ENCODE assay signal across 1 cellular context in the genomic region with DNA sequence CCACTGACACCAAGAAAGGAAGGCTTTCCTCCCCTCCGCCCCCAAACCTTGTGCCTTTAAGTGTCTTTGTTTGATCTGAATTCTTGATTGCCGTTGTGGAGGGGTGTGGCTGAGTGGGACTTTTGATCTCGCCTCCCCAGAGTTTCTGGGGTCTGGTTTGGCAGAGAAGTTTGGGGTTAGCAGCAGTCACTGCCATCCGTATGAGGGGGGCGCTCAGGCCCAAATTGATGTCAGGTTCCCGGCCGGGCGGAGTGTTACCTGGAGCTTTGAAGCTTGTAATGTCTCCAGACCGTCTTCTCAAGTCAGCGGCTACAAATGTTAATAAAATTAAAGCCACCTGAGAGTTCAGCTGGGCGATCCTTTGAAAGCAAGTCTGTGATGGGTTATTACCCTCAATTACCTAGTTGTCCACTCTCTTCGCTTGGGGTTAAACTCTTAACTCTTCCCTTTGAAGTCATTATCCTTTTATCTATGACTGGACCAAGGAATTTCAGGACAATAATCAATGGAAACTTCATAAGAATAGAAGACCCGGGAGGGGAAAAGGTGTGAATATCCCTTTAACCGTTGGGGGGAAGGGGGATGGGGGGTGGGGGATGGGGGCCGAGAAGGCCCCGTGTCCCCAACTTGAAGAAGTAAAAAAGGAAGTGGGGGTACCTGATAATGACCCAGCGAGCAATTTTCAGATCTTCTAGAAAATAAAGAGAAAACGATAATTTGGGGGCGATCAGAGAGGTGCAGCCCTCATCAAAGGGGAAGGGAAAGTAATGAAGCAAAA.
TF ChIP-seq lines count a peak whose summit lies in the region.

No MANE protein-coding gene starts in this region.

TF ChIP-seq in WTC11, 78 proteins besides CTCF, POLR2A, EP300 and RAD21 (continued from another document):
- TF ChIP-seq, protein P1, sequence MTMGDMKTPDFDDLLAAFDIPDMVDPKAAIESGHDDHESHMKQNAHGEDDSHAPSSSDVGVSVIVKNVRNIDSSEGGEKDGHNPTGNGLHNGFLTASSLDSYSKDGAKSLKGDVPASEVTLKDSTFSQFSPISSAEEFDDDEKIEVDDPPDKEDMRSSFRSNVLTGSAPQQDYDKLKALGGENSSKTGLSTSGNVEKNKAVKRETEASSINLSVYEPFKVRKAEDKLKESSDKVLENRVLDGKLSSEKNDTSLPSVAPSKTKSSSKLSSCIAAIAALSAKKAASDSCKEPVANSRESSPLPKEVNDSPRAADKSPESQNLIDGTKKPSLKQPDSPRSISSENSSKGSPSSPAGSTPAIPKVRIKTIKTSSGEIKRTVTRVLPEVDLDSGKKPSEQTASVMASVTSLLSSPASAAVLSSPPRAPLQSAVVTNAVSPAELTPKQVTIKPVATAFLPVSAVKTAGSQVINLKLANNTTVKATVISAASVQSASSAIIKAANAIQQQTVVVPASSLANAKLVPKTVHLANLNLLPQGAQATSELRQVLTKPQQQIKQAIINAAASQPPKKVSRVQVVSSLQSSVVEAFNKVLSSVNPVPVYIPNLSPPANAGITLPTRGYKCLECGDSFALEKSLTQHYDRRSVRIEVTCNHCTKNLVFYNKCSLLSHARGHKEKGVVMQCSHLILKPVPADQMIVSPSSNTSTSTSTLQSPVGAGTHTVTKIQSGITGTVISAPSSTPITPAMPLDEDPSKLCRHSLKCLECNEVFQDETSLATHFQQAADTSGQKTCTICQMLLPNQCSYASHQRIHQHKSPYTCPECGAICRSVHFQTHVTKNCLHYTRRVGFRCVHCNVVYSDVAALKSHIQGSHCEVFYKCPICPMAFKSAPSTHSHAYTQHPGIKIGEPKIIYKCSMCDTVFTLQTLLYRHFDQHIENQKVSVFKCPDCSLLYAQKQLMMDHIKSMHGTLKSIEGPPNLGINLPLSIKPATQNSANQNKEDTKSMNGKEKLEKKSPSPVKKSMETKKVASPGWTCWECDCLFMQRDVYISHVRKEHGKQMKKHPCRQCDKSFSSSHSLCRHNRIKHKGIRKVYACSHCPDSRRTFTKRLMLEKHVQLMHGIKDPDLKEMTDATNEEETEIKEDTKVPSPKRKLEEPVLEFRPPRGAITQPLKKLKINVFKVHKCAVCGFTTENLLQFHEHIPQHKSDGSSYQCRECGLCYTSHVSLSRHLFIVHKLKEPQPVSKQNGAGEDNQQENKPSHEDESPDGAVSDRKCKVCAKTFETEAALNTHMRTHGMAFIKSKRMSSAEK (CRISPR knock-in tag; IDR thresholded peaks at IDR 0.05; ENCODE audit: borderline replicate concordance), result no peak
- TF ChIP-seq, protein P2, sequence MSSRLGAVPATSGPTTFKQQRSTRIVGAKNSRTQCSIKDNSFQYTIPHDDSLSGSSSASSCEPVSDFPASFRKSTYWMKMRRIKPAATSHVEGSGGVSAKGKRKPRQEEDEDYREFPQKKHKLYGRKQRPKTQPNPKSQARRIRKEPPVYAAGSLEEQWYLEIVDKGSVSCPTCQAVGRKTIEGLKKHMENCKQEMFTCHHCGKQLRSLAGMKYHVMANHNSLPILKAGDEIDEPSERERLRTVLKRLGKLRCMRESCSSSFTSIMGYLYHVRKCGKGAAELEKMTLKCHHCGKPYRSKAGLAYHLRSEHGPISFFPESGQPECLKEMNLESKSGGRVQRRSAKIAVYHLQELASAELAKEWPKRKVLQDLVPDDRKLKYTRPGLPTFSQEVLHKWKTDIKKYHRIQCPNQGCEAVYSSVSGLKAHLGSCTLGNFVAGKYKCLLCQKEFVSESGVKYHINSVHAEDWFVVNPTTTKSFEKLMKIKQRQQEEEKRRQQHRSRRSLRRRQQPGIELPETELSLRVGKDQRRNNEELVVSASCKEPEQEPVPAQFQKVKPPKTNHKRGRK (CRISPR knock-in tag; IDR thresholded peaks at IDR 0.05; ENCODE audit: borderline replicate concordance), result no peak
- TF ChIP-seq TCF7 (CRISPR knock-in tag; IDR thresholded peaks at IDR 0.05; ENCODE audit: low read depth), result no peak
- no peak for TF ChIP-seq NR2C2 (CRISPR knock-in tag; IDR thresholded peaks at IDR 0.05)
- TF ChIP-seq IRF2 (CRISPR knock-in tag; IDR thresholded peaks at IDR 0.05; ENCODE audit: borderline replicate concordance, low read depth), result no peak
- no peak for TF ChIP-seq MXD4 (CRISPR knock-in tag; IDR thresholded peaks at IDR 0.05; ENCODE audit: borderline replicate concordance)
- TF ChIP-seq HMGA2 (CRISPR knock-in tag; IDR thresholded peaks at IDR 0.05), result no peak
TF ChIP-seq in WTC11: peak in this region for 0.
